In genomic region chr1:85277027-85277625, GRCh38 we compare ENCODE assay signal across 8 cellular contexts. TPM values are rescaled to one million over a fixed set of nuclear protein-coding genes. Genes with fewer than 3 reads are reported as not detected.
A peak's percentile ranks its signal among the peaks of the same experiment; 100 is the strongest.
DNase-seq lines count a peak whose midpoint lies in the region; ATAC-seq and TF ChIP-seq lines count a peak whose summit lies in the region.

No MANE protein-coding gene starts in this region.

- H3K4me1 Mint-ChIP-seq in activated CD4-positive, alpha-beta memory T cell treated with anti-CD3 and anti-CD28 coated beads, Interleukin-2, amount 10 ng/mL, durations not matched to agents 7 days and 5 days: peaks cover 51% of the 10 kb centered on the region

- peak overlapping the region; percentile 80 for H3K27ac Mint-ChIP-seq in activated CD4-positive, alpha-beta memory T cell treated with anti-CD3 and anti-CD28 coated beads, Interleukin-2, amount 10 ng/mL, durations not matched to agents 7 days and 5 days

- H3K27me3 ChIP-seq in right cardiac atrium (ENCODE audit: control insufficient read depth, insufficient read depth): no peaks in the 10 kb centered on the region
- no peaks in the 10 kb centered on the region for H3K27me3 ChIP-seq in skeletal muscle tissue (ENCODE audit: control insufficient read depth in 3 of 3, insufficient read depth in 3 of 3, low read length in 3 of 3)

- peak overlapping the region; percentile 80 for H3K4me3 Mint-ChIP-seq in activated CD4-positive, alpha-beta memory T cell treated with anti-CD3 and anti-CD28 coated beads, Interleukin-2, amount 10 ng/mL, durations not matched to agents 7 days and 5 days

- ATAC-seq in right cardiac atrium: no peak
- ATAC-seq in HG03469 (IDR thresholded peaks at IDR 0.05; ENCODE audit: unreplicated experiment): no peak

- H3K9me3 ChIP-seq in HEK293 (ENCODE audit: control insufficient read depth, insufficient read depth, low read depth, low read length) (no peaks in the 10 kb centered on the region), right cardiac atrium (ENCODE audit: control insufficient read depth, low read length) (no peaks in the 10 kb centered on the region), skeletal muscle tissue (ENCODE audit: control insufficient read depth in 3 of 3, low read length in 3 of 3) (no peaks in the 10 kb centered on the region)

- peaks cover 32% of the 10 kb centered on the region for H3K27me3 Mint-ChIP-seq in activated CD4-positive, alpha-beta memory T cell treated with anti-CD3 and anti-CD28 coated beads, Interleukin-2, amount 10 ng/mL, durations not matched to agents 7 days and 5 days

- intact Hi-C loops in right cardiac atrium (cut with DNase I): no loop called here

- peaks cover 0 to 6% of the 10 kb centered on the region in 2 experiments; a peak in 1 of 3 replicates for H3K36me3 ChIP-seq in HEK293 (ENCODE audit: control insufficient read depth in 2 of 2, insufficient read depth in 1 of 2, low read length in 2 of 2)
- H3K36me3 ChIP-seq in skeletal muscle tissue (ENCODE audit: control insufficient read depth in 3 of 3, insufficient read depth in 3 of 3, low read length in 3 of 3): peaks cover 0 to 2% (median 0%) of the 10 kb centered on the region in 3 donors

- H3K27ac ChIP-seq in HEK293 (ENCODE audit: extremely low read depth, low read depth, low read length) (peak overlapping the region; percentile 91), right cardiac atrium (ENCODE audit: low read length) (peak overlapping the region; percentile 80), skeletal muscle tissue (ENCODE audit: low read depth, low read length) (peak overlapping the region; percentile 96)

- H3K9ac ChIP-seq in skeletal muscle tissue (ENCODE audit: low read depth in 1 of 3, low read length in 3 of 3): peak overlapping the region; percentile 58 to 93 (median 84)

- DNase-seq in activated CD4-positive, alpha-beta memory T cell treated with anti-CD3 and anti-CD28 coated beads, Interleukin-2, amount 10 ng/mL, durations not matched to agents 7 days and 5 days: no peak
- peak in 1 of 3 donors; percentile 46 for DNase-seq in right cardiac atrium
- no peak for DNase-seq in DMS153 (lab: John Stamatoyannopoulos, UW)
- no peak for DNase-seq in NCI-H1694 treated with DMSO at 0.1 percent for 48 hours (lab: John Stamatoyannopoulos, UW)
- DNase-seq in NCI-H510A (lab: John Stamatoyannopoulos, UW): no peak

- H3K4me3 ChIP-seq in HEK293 (ENCODE audit: low read depth, low read length) (peak overlapping the region; percentile 89), right cardiac atrium (ENCODE audit: low read length) (peak overlapping the region; percentile 49), skeletal muscle tissue (ENCODE audit: low read length in 3 of 3) (peak overlapping the region; percentile 90 to 99 (median 97))

- CTCF ChIA-PET in HEK293 (lab: Yijun Ruan, JAX): interaction anchor here (0.7 to 3.0 kb wide), 7 partner anchors 16 to 352 kb away, joined by 3 to 31 read pairs (median 3); partner anchors contain the start of gene C1orf52
- CTCF ChIA-PET in activated CD4-positive, alpha-beta memory T cell treated with anti-CD3 and anti-CD28 coated beads, Interleukin-2, amount 10 ng/mL, durations not matched to agents 7 days and 5 days (lab: Charles Lee): interaction anchor here (1.0 to 12.6 kb wide), 8 partner anchors 8 to 431 kb away, joined by 3 to 202 read pairs (median 4); partner anchors contain the start of genes C1orf52 and ZNHIT6

- no peaks in the 10 kb centered on the region for H3K9me3 Mint-ChIP-seq in activated CD4-positive, alpha-beta memory T cell treated with anti-CD3 and anti-CD28 coated beads, Interleukin-2, amount 10 ng/mL, durations not matched to agents 7 days and 5 days

- POLR2A ChIA-PET in HEK293 (lab: Yijun Ruan, JAX): interaction anchor here (0.6 to 2.7 kb wide), 13 partner anchors 7 to 431 kb away, joined by 3 to 30 read pairs (median 5); partner anchors contain the start of genes C1orf52, CCN1, MCOLN2 and MCOLN3
- POLR2A ChIA-PET in activated CD4-positive, alpha-beta memory T cell treated with anti-CD3 and anti-CD28 coated beads, Interleukin-2, amount 10 ng/mL, durations not matched to agents 7 days and 5 days (lab: Charles Lee): interaction anchor here (0.7 to 9.1 kb wide), 15 partner anchors 8 to 1427 kb away, joined by 3 to 127 read pairs (median 9); partner anchors contain the start of genes C1orf52, CTBS, GNG5 and MCOLN2

- 79% methylated on average over 9 of the region's 9 CpGs for WGBS in right cardiac atrium

- H3K4me1 ChIP-seq in HEK293 (ENCODE audit: control insufficient read depth, insufficient read depth, low read length) (peaks cover 8% of the 10 kb centered on the region), right cardiac atrium (ENCODE audit: control insufficient read depth, insufficient read depth, low read length) (no peaks in the 10 kb centered on the region), skeletal muscle tissue (ENCODE audit: control insufficient read depth in 3 of 3, insufficient read depth in 3 of 3, low read length in 3 of 3) (peaks cover 15 to 32% (median 19%) of the 10 kb centered on the region in 3 donors)

- peaks cover 23% of the 10 kb centered on the region for H3K36me3 Mint-ChIP-seq in activated CD4-positive, alpha-beta memory T cell treated with anti-CD3 and anti-CD28 coated beads, Interleukin-2, amount 10 ng/mL, durations not matched to agents 7 days and 5 days (ENCODE audit: low read depth)

- TF ChIP-seq CTCF in HEK293 (tag by site-specific recombination; IDR thresholded peaks at IDR 0.05): no peak

TF ChIP-seq in HEK293, 187 proteins besides CTCF, POLR2A, EP300 and RAD21 (continues in another document):
- TF ChIP-seq ZNF26 (tag by site-specific recombination; IDR thresholded peaks at IDR 0.05): no peak
- TF ChIP-seq ZSCAN5A (tag by site-specific recombination; IDR thresholded peaks at IDR 0.05): no peak
- no peak for TF ChIP-seq ZNF768 (tag by site-specific recombination; IDR thresholded peaks at IDR 0.05)
- no peak for TF ChIP-seq ZNF791 (tag by site-specific recombination; IDR thresholded peaks at IDR 0.05)
- no peak for TF ChIP-seq ZNF354C (tag by site-specific recombination; IDR thresholded peaks at IDR 0.05; ENCODE audit: borderline replicate concordance, low read depth)
- no peak for TF ChIP-seq ZFHX2 (tag by site-specific recombination; conservative IDR thresholded peaks at IDR 0.05)
- no peak for TF ChIP-seq ZBTB8A (tag by site-specific recombination; IDR thresholded peaks at IDR 0.05)
- TF ChIP-seq ZNF558 (tag by site-specific recombination; IDR thresholded peaks at IDR 0.05): no peak
- no peak for TF ChIP-seq ZNF18 (tag by site-specific recombination; IDR thresholded peaks at IDR 0.05)
- peak; percentile 64; the same call in 1 of the 2 replicates for TF ChIP-seq ZNF324 (tag by site-specific recombination; IDR thresholded peaks at IDR 0.05)
- no peak for TF ChIP-seq SCRT2 (tag by site-specific recombination; IDR thresholded peaks at IDR 0.05)
- TF ChIP-seq ZNF521 (tag by site-specific recombination; IDR thresholded peaks at IDR 0.05): no peak
- no peak for TF ChIP-seq ZNF624 (tag by site-specific recombination; IDR thresholded peaks at IDR 0.05)
- no peak for TF ChIP-seq ZNF175 (tag by site-specific recombination; IDR thresholded peaks at IDR 0.05)
- TF ChIP-seq ZNF121 (tag by site-specific recombination; IDR thresholded peaks at IDR 0.05): 0 out of 2 replicates have a peak, but pooled peaks have one; percentile 53
- TF ChIP-seq KLF7 (tag by site-specific recombination; IDR thresholded peaks at IDR 0.05; ENCODE audit: borderline replicate concordance): peak; percentile 45; the same call in 1 of the 2 replicates

RNA-seq across cellular contexts. Expression of gene BCL10, which starts 0.7 kb away (rescaled TPM):
- total RNA-seq in activated CD4-positive, alpha-beta memory T cell treated with anti-CD3 and anti-CD28 coated beads, Interleukin-2, amount 10 ng/mL, durations not matched to agents 7 days and 5 days: 10 to 100 TPM; 24.3 to 30.1 TPM
- total RNA-seq in right cardiac atrium: 10 to 100 TPM in 3 of 4 donors, 1 to 10 TPM in 1; 8.6 to 11.7 (median 10.9) TPM
- polyA plus RNA-seq in right cardiac atrium: 5.7 TPM
- 15.7 TPM for total RNA-seq in skeletal muscle tissue

RNA-seq across cellular contexts. Expression of gene C1orf52, which starts 17.7 kb away (rescaled TPM):
- total RNA-seq in activated CD4-positive, alpha-beta memory T cell treated with anti-CD3 and anti-CD28 coated beads, Interleukin-2, amount 10 ng/mL, durations not matched to agents 7 days and 5 days: 10 to 100 TPM; 21.4 to 22.6 TPM
- total RNA-seq in right cardiac atrium (10 to 100 TPM; 15.8 to 20.1 (median 17.9) TPM), skeletal muscle tissue (6.3 TPM)
- polyA plus RNA-seq in right cardiac atrium: 15.0 TPM
